In genomic region chr2:12890481-12890980, GRCh38 we compare ENCODE assay signal across 25 cellular contexts.
DNase-seq lines count a peak whose midpoint lies in the region; TF ChIP-seq lines count a peak whose summit lies in the region.
"Had no signal": no experiment of that assay in that cellular context is flagged by ENCODE, and none has a peak within 500 bp of the region (broad histone marks: within the 10 kb centered on the region; RNA-seq: fewer than 3 reads in every experiment).

No MANE protein-coding gene starts in this region.

- DNase-seq in AG09319 (ENCODE audit: extremely low read depth, low read depth), result peak; percentile 14
- peak; percentile 50 for DNase-seq in NCI-H524 treated with DMSO at 0.1 percent for 48 hours (lab: John Stamatoyannopoulos, UW)
- peak; percentile 58 for DNase-seq in WERI-Rb-1
- peak; percentile 55 for DNase-seq in left kidney (ENCODE audit: low read depth, low spot score)
- DNase-seq in NCI-H1092 (lab: John Stamatoyannopoulos, UW), result no peak
- DNase-seq in glutamatergic neuron, result no peak
- DNase-seq in NCI-H1105 treated with DMSO at 0.1 percent for 48 hours (lab: John Stamatoyannopoulos, UW), result no peak
- no peak for DNase-seq in Caco-2
- DNase-seq: 8988T; ACHN; CD4-positive, CD25-positive, alpha-beta regulatory T cell; DMS53; GM23248; H7; Kasumi-1; MV-4-11; NCI-H1417; NCI-H1694; NCI-H2029 treated with DMSO at 0.1 percent for 48 hours; PC-3; T-helper 1 cell had no signal

- intact Hi-C loops in Caco-2 (cut with micrococcal nuclease; ENCODE audit: unreplicated experiment), result no loop called here

- no peaks in the 10 kb centered on the region for H3K27me3 Mint-ChIP-seq in glutamatergic neuron (ENCODE audit: unreplicated experiment)
- peaks cover 4% of the 10 kb centered on the region for H3K27me3 Mint-ChIP-seq in Caco-2 (ENCODE audit: insufficient read depth, unreplicated experiment)
- H3K27me3 Mint-ChIP-seq: CD4-positive, CD25-positive, alpha-beta regulatory T cell had no signal

- TF ChIP-seq CTCF in AG09319 (IDR thresholded peaks at IDR 0.05; ENCODE audit: low read depth, low read length), result no peak
- TF ChIP-seq CTCF in WERI-Rb-1 (IDR thresholded peaks at IDR 0.05; ENCODE audit: low read depth, low read length), result no peak
- TF ChIP-seq CTCF in glutamatergic neuron (IDR thresholded peaks at IDR 0.05; ENCODE audit: partially characterized antibody, unreplicated experiment), result no peak
- TF ChIP-seq CTCF in Caco-2 (IDR thresholded peaks at IDR 0.05; ENCODE audit: insufficient read depth in 1 of 2, low read depth in 1 of 2, low read length in 1 of 2, severe bottlenecking in 1 of 2, unreplicated experiment in 1 of 2), result no peak

- H3K36me3 ChIP-seq in WERI-Rb-1 (no peaks in the 10 kb centered on the region), Caco-2 (ENCODE audit: control insufficient read depth, insufficient read depth, low read length) (no peaks in the 10 kb centered on the region)
- H3K36me3 ChIP-seq: BLaER1, SJSA1 had no signal

- H3K4me3 Mint-ChIP-seq in glutamatergic neuron (ENCODE audit: unreplicated experiment) (no peak overlapping the region), Caco-2 (ENCODE audit: unreplicated experiment) (no peak overlapping the region)
- H3K4me3 Mint-ChIP-seq: CD4-positive, CD25-positive, alpha-beta regulatory T cell had no signal

- H3K9me3 ChIP-seq in WERI-Rb-1 (ENCODE audit: severe bottlenecking), result peaks cover 4% of the 10 kb centered on the region
- H3K9me3 ChIP-seq in Caco-2, result no peaks in the 10 kb centered on the region

- BruUV-seq in Caco-2 (replicated peaks; lab: Mats Ljungman, UMichigan), result no TSS peak

- H3K4me3 ChIP-seq in WERI-Rb-1 (ENCODE audit: low read depth, low read length) (no peak overlapping the region; the same call in 1 of the 2 replicates), Caco-2 (ENCODE audit: low read depth, low read length) (no peak overlapping the region)
- H3K4me3 ChIP-seq: BLaER1, GM12878, GM23248, K562, SJSA1 had no signal

- H3K4me1 Mint-ChIP-seq in glutamatergic neuron (ENCODE audit: low read depth, unreplicated experiment) (no peaks in the 10 kb centered on the region), Caco-2 (ENCODE audit: low read depth, unreplicated experiment) (no peaks in the 10 kb centered on the region)

- POLR2A ChIA-PET in Caco-2 (lab: Charles Lee), result no interaction called here

- CTCF ChIA-PET in Caco-2 (lab: Charles Lee), result no interaction called here

- 0 out of 2 replicates have a peak overlapping the region, but pooled peaks have one; percentile 12 for H3K27ac ChIP-seq in WERI-Rb-1
- H3K27ac ChIP-seq: BLaER1, GM23248, SJSA1 had no signal

- H3K27me3 ChIP-seq in WERI-Rb-1 (ENCODE audit: insufficient read depth, low read depth, severe bottlenecking) (no peaks in the 10 kb centered on the region), Caco-2 (replicated peaks; ENCODE audit: control insufficient read depth, insufficient read depth, low read length) (no peaks in the 10 kb centered on the region)
- H3K27me3 ChIP-seq: BLaER1, SJSA1 had no signal

- H3K36me3 Mint-ChIP-seq in glutamatergic neuron (ENCODE audit: unreplicated experiment) (peaks cover 18% of the 10 kb centered on the region), Caco-2 (ENCODE audit: insufficient read depth, unreplicated experiment) (no peaks in the 10 kb centered on the region)
- H3K36me3 Mint-ChIP-seq: CD4-positive, CD25-positive, alpha-beta regulatory T cell had no signal

- H3K27ac Mint-ChIP-seq in glutamatergic neuron (ENCODE audit: unreplicated experiment) (no peak overlapping the region), Caco-2 (ENCODE audit: unreplicated experiment) (no peak overlapping the region)
- H3K27ac Mint-ChIP-seq: CD4-positive, CD25-positive, alpha-beta regulatory T cell had no signal

- H3K4me1 ChIP-seq in Caco-2, result no peaks in the 10 kb centered on the region
- H3K4me1 ChIP-seq: BLaER1, SJSA1 had no signal

- H3K9me3 Mint-ChIP-seq in glutamatergic neuron (ENCODE audit: unreplicated experiment), result no peaks in the 10 kb centered on the region
- H3K9me3 Mint-ChIP-seq in Caco-2 (ENCODE audit: unreplicated experiment), result peaks cover 15% of the 10 kb centered on the region

Comparison
In these comparisons a context has a peak if more than half of its experiments do, and no peak if none do; other contexts are left out.
1. DNase-seq: peak in AG09319 (single experiment), NCI-H524 treated with DMSO at 0.1 percent for 48 hours (single experiment), WERI-Rb-1 (single experiment) and left kidney (single experiment); none in NCI-H1092 (single experiment), glutamatergic neuron (single experiment), NCI-H1105 treated with DMSO at 0.1 percent for 48 hours (single experiment) and Caco-2 (0 of 2).